8 cellular contexts compared by ENCODE assay signal in genomic region chrX:130523460-130524394, GRCh38.
DNase-seq lines count a peak whose midpoint lies in the region; ATAC-seq and TF ChIP-seq lines count a peak whose summit lies in the region.

No MANE protein-coding gene starts in this region.

- no peaks in the 10 kb centered on the region for H3K9me3 Mint-ChIP-seq in WTC11
- H3K9me3 Mint-ChIP-seq in activated T-helper 1 cell treated with anti-CD3 and anti-CD28 coated beads, Interleukin-12 subunit alpha, Interleukin-12 subunit beta, Interleukin-2, Interleukin-4 antibody, amounts not matched to agents 30 ng/mL and 10 ng/mL and 1 ng/mL, durations not matched to agents 14 hours and 24 hours and 36 hours = no peaks in the 10 kb centered on the region

- peak overlapping the region; percentile 33 for H3K4me3 ChIP-seq in AG09309 (ENCODE audit: control insufficient read depth, low read depth, low read length)
- H3K4me3 ChIP-seq in left ventricle myocardium inferior = peak overlapping the region; percentile 58
- peak overlapping the region; percentile 46 for H3K4me3 ChIP-seq in psoas muscle

- H3K27ac Mint-ChIP-seq in WTC11 = no peak overlapping the region
- H3K27ac Mint-ChIP-seq in activated T-helper 1 cell treated with anti-CD3 and anti-CD28 coated beads, Interleukin-12 subunit alpha, Interleukin-12 subunit beta, Interleukin-2, Interleukin-4 antibody, amounts not matched to agents 30 ng/mL and 10 ng/mL and 1 ng/mL, durations not matched to agents 14 hours and 24 hours and 36 hours = no peak overlapping the region

- no peak for TF ChIP-seq CTCF in AG09309 (IDR thresholded peaks at IDR 0.05; ENCODE audit: control insufficient read depth, insufficient read depth, low read depth, low read length, missing control alignments)
- TF ChIP-seq CTCF in WTC11 (IDR thresholded peaks at IDR 0.05) = no peak
- TF ChIP-seq CTCF in left ventricle myocardium inferior (IDR thresholded peaks at IDR 0.05; ENCODE audit: borderline replicate concordance) = no peak
- no peak for TF ChIP-seq CTCF in psoas muscle (IDR thresholded peaks at IDR 0.05)

- no peaks in the 10 kb centered on the region for H3K27me3 Mint-ChIP-seq in WTC11 (ENCODE audit: low read depth)
- H3K27me3 Mint-ChIP-seq in activated T-helper 1 cell treated with anti-CD3 and anti-CD28 coated beads, Interleukin-12 subunit alpha, Interleukin-12 subunit beta, Interleukin-2, Interleukin-4 antibody, amounts not matched to agents 30 ng/mL and 10 ng/mL and 1 ng/mL, durations not matched to agents 14 hours and 24 hours and 36 hours (ENCODE audit: insufficient read depth) = peaks cover 6% of the 10 kb centered on the region

- H3K27ac ChIP-seq in left ventricle myocardium inferior (replicated peaks) (no peak overlapping the region), psoas muscle (no peak overlapping the region)

- intact Hi-C loops in left ventricle myocardium inferior (cut with micrococcal nuclease) (no loop called here), psoas muscle (cut with DNase I) (no loop called here)
- intact Hi-C loops in activated T-helper 1 cell treated with anti-CD3 and anti-CD28 coated beads, Interleukin-12 subunit alpha, Interleukin-12 subunit beta, Interleukin-2, Interleukin-4 antibody, amounts not matched to agents 30 ng/mL and 10 ng/mL and 1 ng/mL, durations not matched to agents 14 hours and 24 hours and 36 hours (cut with micrococcal nuclease) = no loop called here

- CTCF ChIA-PET in WTC11 (lab: Charles Lee) = no interaction called here

- no peaks in the 10 kb centered on the region for H3K4me1 Mint-ChIP-seq in WTC11
- H3K4me1 Mint-ChIP-seq in activated T-helper 1 cell treated with anti-CD3 and anti-CD28 coated beads, Interleukin-12 subunit alpha, Interleukin-12 subunit beta, Interleukin-2, Interleukin-4 antibody, amounts not matched to agents 30 ng/mL and 10 ng/mL and 1 ng/mL, durations not matched to agents 14 hours and 24 hours and 36 hours (ENCODE audit: low read depth) = no peaks in the 10 kb centered on the region

- H3K4me1 ChIP-seq in left ventricle myocardium inferior (no peaks in the 10 kb centered on the region), psoas muscle (no peaks in the 10 kb centered on the region)

- POLR2A ChIA-PET in WTC11 (lab: Charles Lee) = no interaction called here

- no peaks in the 10 kb centered on the region for H3K36me3 ChIP-seq in left ventricle myocardium inferior
- H3K36me3 ChIP-seq in psoas muscle (ENCODE audit: insufficient read depth in 1 of 2, low read depth in 1 of 2) = no peaks in the 10 kb centered on the region

- DNase-seq in AG09309 (ENCODE audit: low read depth) (no peak), WTC11 (ENCODE audit: low spot score) (peak; percentile 14), left ventricle myocardium inferior (peak; percentile 29), psoas muscle (peak in 1 of 2 donors; percentile 54)
- DNase-seq in activated T-helper 1 cell treated with anti-CD3 and anti-CD28 coated beads, Interleukin-12 subunit alpha, Interleukin-12 subunit beta, Interleukin-2, Interleukin-4 antibody, amounts not matched to agents 30 ng/mL and 10 ng/mL and 1 ng/mL, durations not matched to agents 14 hours and 24 hours and 36 hours (ENCODE audit: low spot score) = no peak

- 0 out of 2 replicates have a peak overlapping the region, but pooled peaks have one; percentile 24 for H3K4me3 Mint-ChIP-seq in WTC11
- H3K4me3 Mint-ChIP-seq in activated T-helper 1 cell treated with anti-CD3 and anti-CD28 coated beads, Interleukin-12 subunit alpha, Interleukin-12 subunit beta, Interleukin-2, Interleukin-4 antibody, amounts not matched to agents 30 ng/mL and 10 ng/mL and 1 ng/mL, durations not matched to agents 14 hours and 24 hours and 36 hours = no peak overlapping the region

- H3K9me3 ChIP-seq in left ventricle myocardium inferior (replicated peaks) (no peaks in the 10 kb centered on the region), psoas muscle (no peaks in the 10 kb centered on the region)

- H3K36me3 Mint-ChIP-seq in WTC11 = no peaks in the 10 kb centered on the region
- no peaks in the 10 kb centered on the region for H3K36me3 Mint-ChIP-seq in activated T-helper 1 cell treated with anti-CD3 and anti-CD28 coated beads, Interleukin-12 subunit alpha, Interleukin-12 subunit beta, Interleukin-2, Interleukin-4 antibody, amounts not matched to agents 30 ng/mL and 10 ng/mL and 1 ng/mL, durations not matched to agents 14 hours and 24 hours and 36 hours (ENCODE audit: low read depth)

- peak; percentile 42 for ATAC-seq in HG03175 (IDR thresholded peaks at IDR 0.05; ENCODE audit: unreplicated experiment)
- ATAC-seq in WTC11 = no peak; the same call in 1 of the 2 replicates
- no peak for ATAC-seq in psoas muscle
- ATAC-seq in GM21717 (IDR thresholded peaks at IDR 0.05; ENCODE audit: unreplicated experiment) = no peak
- ATAC-seq in HG02870 (IDR thresholded peaks at IDR 0.05; ENCODE audit: unreplicated experiment) = no peak

- WGBS in psoas muscle, 3 donors = 10 to 40% (median 14%) methylated on average over 28 to 42 of the region's 42 CpGs

- H3K27me3 ChIP-seq in left ventricle myocardium inferior (ENCODE audit: low read depth) (no peaks in the 10 kb centered on the region), psoas muscle (ENCODE audit: insufficient read depth in 3 of 3, low read length in 2 of 3) (no peaks in the 10 kb centered on the region)

TF ChIP-seq in WTC11, 78 proteins besides CTCF, POLR2A, EP300 and RAD21 (continues in another document):
- TF ChIP-seq ZNF416 (CRISPR knock-in tag; IDR thresholded peaks at IDR 0.05) (no peak), NFYB (CRISPR knock-in tag; conservative IDR thresholded peaks at IDR 0.05; ENCODE audit: low read depth) (no peak), ZNF532 (CRISPR knock-in tag; IDR thresholded peaks at IDR 0.05; ENCODE audit: borderline replicate concordance) (no peak), ZNF671 (CRISPR knock-in tag; IDR thresholded peaks at IDR 0.05) (no peak), ZNF121 (CRISPR knock-in tag; IDR thresholded peaks at IDR 0.05) (no peak), AFF4 (CRISPR knock-in tag; IDR thresholded peaks at IDR 0.05; ENCODE audit: borderline replicate concordance) (no peak), TCF7 (CRISPR knock-in tag; IDR thresholded peaks at IDR 0.05; ENCODE audit: low read depth) (no peak)

Comparison
In these comparisons a context has a peak if more than half of its experiments do, and no peak if none do; other contexts are left out.
1. DNase-seq: peak in WTC11 (single experiment) and left ventricle myocardium inferior (single experiment); none in AG09309 (single experiment) and activated T-helper 1 cell treated with anti-CD3 and anti-CD28 coated beads, Interleukin-12 subunit alpha, Interleukin-12 subunit beta, Interleukin-2, Interleukin-4 antibody, amounts not matched to agents 30 ng/mL and 10 ng/mL and 1 ng/mL, durations not matched to agents 14 hours and 24 hours and 36 hours (single experiment).
2. Peak in every context shown above with its lines, with median percentiles within 50 percentile points of each other: H3K4me3 ChIP-seq.